In genomic region chr4:67680568-67681222, GRCh38 we compare ENCODE assay signal across 15 cellular contexts. TPM values are rescaled to one million over a fixed set of nuclear protein-coding genes. Genes with fewer than 3 reads are reported as not detected.
DNase-seq lines count a peak whose midpoint lies in the region; ATAC-seq and TF ChIP-seq lines count a peak whose summit lies in the region.
"Had no signal": no experiment of that assay in that cellular context is flagged by ENCODE, and none has a peak within 500 bp of the region (broad histone marks: within the 10 kb centered on the region; RNA-seq: fewer than 3 reads in every experiment).

No MANE protein-coding gene starts in this region.

- H3K56ac ChIP-seq in mesendoderm (ENCODE audit: low read length) = no peak overlapping the region

- DNase-seq in CD4-positive, CD25-positive, alpha-beta regulatory T cell = no peak
- peak; percentile 66 for DNase-seq in choroid plexus epithelial cell (ENCODE audit: low read depth)
- peak; percentile 22 for DNase-seq in mesendoderm
- DNase-seq in activated CD4-positive, CD25-positive, alpha-beta regulatory T cell (lab: John Stamatoyannopoulos, UW) = no peak
- DNase-seq in GM10248 (ENCODE audit: extremely low spot score) = no peak
- DNase-seq: activated naive CD4-positive, alpha-beta T cell treated with anti-CD3 and anti-CD28 coated beads for 36 hours; GOT3; Karpas-422; NCI-H187 treated with DMSO at 0.1 percent for 48 hours; NCI-H526 treated with DMSO at 0.1 percent for 48 hours; retina; stimulated activated naive CD4-positive, alpha-beta T cell treated with Interleukin-2 at 50 U/mL for 16 hours had no signal

- H3K23ac ChIP-seq in mesendoderm (ENCODE audit: low read length) = no peak overlapping the region

- H3K9me3 ChIP-seq in CD4-positive, CD25-positive, alpha-beta regulatory T cell (ENCODE audit: control insufficient read depth in 2 of 2, low read length in 2 of 2) = no peaks in the 10 kb centered on the region
- H3K9me3 ChIP-seq in HUES48 (ENCODE audit: control insufficient read depth, insufficient read depth, low read length) = no peaks in the 10 kb centered on the region

- H2BK15ac ChIP-seq in mesendoderm (replicated peaks; ENCODE audit: low read depth) = no peak overlapping the region

- peak overlapping the region in 2 of 3 donors; percentile 14 to 18 for H3K27ac Mint-ChIP-seq in CD4-positive, CD25-positive, alpha-beta regulatory T cell
- H3K27ac Mint-ChIP-seq: activated naive CD4-positive, alpha-beta T cell treated with anti-CD3 and anti-CD28 coated beads for 36 hours had no signal

- H4K8ac ChIP-seq in mesendoderm (ENCODE audit: low read depth, low read length) = no peak overlapping the region

- no peak overlapping the region for H3K4me3 Mint-ChIP-seq in CD4-positive, CD25-positive, alpha-beta regulatory T cell
- H3K4me3 Mint-ChIP-seq: activated naive CD4-positive, alpha-beta T cell treated with anti-CD3 and anti-CD28 coated beads for 36 hours had no signal

- H3K9me3 Mint-ChIP-seq in CD4-positive, CD25-positive, alpha-beta regulatory T cell = no peaks in the 10 kb centered on the region
- H3K9me3 Mint-ChIP-seq: activated naive CD4-positive, alpha-beta T cell treated with anti-CD3 and anti-CD28 coated beads for 36 hours had no signal

- no CpG with 5 or more reads among the region's 2 CpGs for WGBS in mesendoderm (ENCODE audit: extremely low coverage, insufficient coverage, low lambda C conversion rate)

- H3K36me3 Mint-ChIP-seq in CD4-positive, CD25-positive, alpha-beta regulatory T cell = peaks cover 40% of the 10 kb centered on the region

- H3K36me3 ChIP-seq in CD4-positive, CD25-positive, alpha-beta regulatory T cell (ENCODE audit: control insufficient read depth, insufficient read depth, low read length) = peaks cover 44% of the 10 kb centered on the region
- H3K36me3 ChIP-seq in HUES48 (ENCODE audit: control insufficient read depth, insufficient read depth, low read length) (peaks cover 55% of the 10 kb centered on the region), mesendoderm (ENCODE audit: control insufficient read depth, insufficient read depth, low read length) (peaks cover 3% of the 10 kb centered on the region)

- H3K9ac ChIP-seq in HUES48 (ENCODE audit: low read depth, low read length) (no peak overlapping the region), mesendoderm (ENCODE audit: low read length) (no peak overlapping the region)

- H3K27ac ChIP-seq in CD4-positive, CD25-positive, alpha-beta regulatory T cell (ENCODE audit: insufficient read depth, low read length, poor library complexity, severe bottlenecking) = no peak overlapping the region
- peak overlapping the region; percentile 12 for H3K27ac ChIP-seq in HUES48 (ENCODE audit: low read depth, low read length)
- no peak overlapping the region for H3K27ac ChIP-seq in mesendoderm (ENCODE audit: low read depth, low read length)
- H3K27ac ChIP-seq: C4-2B had no signal

- peaks cover 8% of the 10 kb centered on the region for H3K4me1 ChIP-seq in CD4-positive, CD25-positive, alpha-beta regulatory T cell (ENCODE audit: control insufficient read depth, insufficient read depth, low read length, poor library complexity, severe bottlenecking)
- H3K4me1 ChIP-seq in HUES48 (ENCODE audit: control insufficient read depth, insufficient read depth, low read length) (no peaks in the 10 kb centered on the region), mesendoderm (ENCODE audit: control insufficient read depth, low read depth, low read length) (no peaks in the 10 kb centered on the region)

- H3K27me3 Mint-ChIP-seq in CD4-positive, CD25-positive, alpha-beta regulatory T cell = no peaks in the 10 kb centered on the region

- CTCF ChIA-PET in GM10248 (lab: Yijun Ruan, JAX) = interaction anchor here (0.8 to 1.0 kb wide), 2 partner anchors 11 to 66 kb away, joined by 3 read pairs; no protein-coding TSS in a partner anchor

- H3K4me3 ChIP-seq in CD4-positive, CD25-positive, alpha-beta regulatory T cell (ENCODE audit: low read depth, low read length) = no peak overlapping the region
- H3K4me3 ChIP-seq in HUES48 (ENCODE audit: low read depth, low read length) (no peak overlapping the region), choroid plexus epithelial cell (ENCODE audit: low read depth, low read length) (no peak overlapping the region), mesendoderm (ENCODE audit: low read length) (no peak overlapping the region)

- H3K27me3 ChIP-seq in CD4-positive, CD25-positive, alpha-beta regulatory T cell (ENCODE audit: control insufficient read depth, insufficient read depth, low read length) = no peaks in the 10 kb centered on the region
- no peaks in the 10 kb centered on the region for H3K27me3 ChIP-seq in HUES48 (ENCODE audit: control insufficient read depth, insufficient read depth, low read length)
- H3K27me3 ChIP-seq in mesendoderm (ENCODE audit: insufficient read depth, low read length, poor library complexity) = no peaks in the 10 kb centered on the region

- peaks cover 17 to 34% (median 19%) of the 10 kb centered on the region in 4 donors for H3K4me1 Mint-ChIP-seq in CD4-positive, CD25-positive, alpha-beta regulatory T cell

- POLR2A ChIA-PET in GM10248 (lab: Yijun Ruan, JAX) = no interaction called here

- peaks cover 3% of the 10 kb centered on the region for H3K79me1 ChIP-seq in mesendoderm (ENCODE audit: low read length)

- H3K79me2 ChIP-seq in mesendoderm (ENCODE audit: control insufficient read depth, insufficient read depth, low read length) = no peaks in the 10 kb centered on the region

- H2BK5ac ChIP-seq in mesendoderm (ENCODE audit: low read length) = no peak overlapping the region

- H3K4ac ChIP-seq in mesendoderm (ENCODE audit: low read depth, low read length) = no peak overlapping the region

- H4K5ac ChIP-seq in mesendoderm (ENCODE audit: low read length) = no peak overlapping the region

- TF ChIP-seq CTCF in choroid plexus epithelial cell (conservative IDR thresholded peaks at IDR 0.05; ENCODE audit: low read depth, low read length) = no peak
- TF ChIP-seq CTCF in GM10248 (IDR thresholded peaks at IDR 0.05; ENCODE audit: control extremely low read depth, extremely low read depth, low read depth, missing control alignments) = no peak

- ATAC-seq in CD4-positive, CD25-positive, alpha-beta regulatory T cell (ENCODE audit: low read depth in 2 of 2) = no peak
- no peak for ATAC-seq in GM19397 (IDR thresholded peaks at IDR 0.05; ENCODE audit: unreplicated experiment)

- no peak overlapping the region for H2AK5ac ChIP-seq in mesendoderm (ENCODE audit: low read length)

- no peak overlapping the region for H3K18ac ChIP-seq in mesendoderm (ENCODE audit: low read length)

- H2BK120ac ChIP-seq in mesendoderm (ENCODE audit: low read depth, low read length) = no peak overlapping the region

- H3K4me2 ChIP-seq in mesendoderm (ENCODE audit: low read length) = no peak overlapping the region

RNA-seq across cellular contexts. Expression of gene UBA6, which starts 20.3 kb away (rescaled TPM):
- 64.1 TPM for total RNA-seq in CD4-positive, CD25-positive, alpha-beta regulatory T cell
- 10 to 100 TPM; 21.6 to 32.0 (median 28.7) TPM for polyA plus RNA-seq in CD4-positive, CD25-positive, alpha-beta regulatory T cell
- polyA plus RNA-seq in mesendoderm (2013, experiment 1 of 2) = 39.0 TPM
- polyA plus RNA-seq in mesendoderm (2013, experiment 2 of 2) = 36.8 TPM

Comparison
In these comparisons a context has a peak if more than half of its experiments do, and no peak if none do; other contexts are left out.
1. DNase-seq: peak in choroid plexus epithelial cell (single experiment) and mesendoderm (single experiment); none in CD4-positive, CD25-positive, alpha-beta regulatory T cell (0 of 3), activated CD4-positive, CD25-positive, alpha-beta regulatory T cell (0 of 4) and GM10248 (single experiment).